Comparison of ENCODE assay signal across 8 cellular contexts in genomic region chr15:40048155-40048792, GRCh38. TPM values are rescaled to one million over a fixed set of nuclear protein-coding genes. Genes with fewer than 3 reads are reported as not detected.
DNase-seq lines count a peak whose midpoint lies in the region; ATAC-seq lines count a peak whose summit lies in the region.

No MANE protein-coding gene starts in this region.

- peak overlapping the region; percentile 95 for H3K27ac Mint-ChIP-seq in activated naive CD8-positive, alpha-beta T cell treated with anti-CD3 and anti-CD28 coated beads for 36 hours

- H3K4me1 Mint-ChIP-seq in activated naive CD8-positive, alpha-beta T cell treated with anti-CD3 and anti-CD28 coated beads for 36 hours: peaks cover 81% of the 10 kb centered on the region

- no peak overlapping the region for H4K91ac ChIP-seq in neuronal stem cell (ENCODE audit: low read depth, low read length, poor library complexity)

- no peaks in the 10 kb centered on the region for H3K27me3 ChIP-seq in BLaER1 treated with 17β-estradiol and CSF1 and Interleukin-3, amounts not matched to agents 10 nM and 100 nM
- H3K27me3 ChIP-seq in muscle layer of duodenum (ENCODE audit: low read depth, low read length) (no peaks in the 10 kb centered on the region), neuronal stem cell (ENCODE audit: control insufficient read depth in 3 of 3, insufficient read depth in 3 of 3, low read depth in 1 of 3, low read length in 3 of 3) (no peaks in the 10 kb centered on the region), HAP-1 (ENCODE audit: low read depth) (no peaks in the 10 kb centered on the region)

- H2AK5ac ChIP-seq in neuronal stem cell (ENCODE audit: low read depth, low read length): no peak overlapping the region

- in situ Hi-C loops in HAP-1 (cut with MboI; ENCODE audit: low sequenced_read_pairs): loop anchor here (5.0 to 10.0 kb wide), 4 partner anchors 59 to 227 kb away; partner anchors contain the start of genes BMF and BUB1B

- no peak overlapping the region for H4K8ac ChIP-seq in neuronal stem cell (ENCODE audit: low read depth, low read length)

- H3K9me3 ChIP-seq in BLaER1 treated with 17β-estradiol and CSF1 and Interleukin-3, amounts not matched to agents 10 nM and 100 nM (replicated peaks in 1 of 11): no peaks in the 10 kb centered on the region
- H3K9me3 ChIP-seq in muscle layer of duodenum (ENCODE audit: control insufficient read depth in 1 of 2, low read length in 2 of 2) (no peaks in the 10 kb centered on the region), neuronal stem cell (replicated peaks in 1 of 2; ENCODE audit: control insufficient read depth in 2 of 2, insufficient read depth in 1 of 2, low read depth in 1 of 2, low read length in 2 of 2) (peaks cover 0 to 2% of the 10 kb centered on the region in 2 donors), HAP-1 (no peaks in the 10 kb centered on the region)

- H3K4ac ChIP-seq in neuronal stem cell (ENCODE audit: low read length): no peak overlapping the region

- H4K20me1 ChIP-seq in BLaER1 treated with 17β-estradiol and CSF1 and Interleukin-3, amounts not matched to agents 10 nM and 100 nM: no peaks in the 10 kb centered on the region

- H3K9ac ChIP-seq in BLaER1 treated with 17β-estradiol and CSF1 and Interleukin-3, amounts not matched to agents 10 nM and 100 nM: peak overlapping the region; percentile 59 to 80 (median 73)
- no peak overlapping the region for H3K9ac ChIP-seq in neuronal stem cell (ENCODE audit: low read depth, low read length, poor library complexity)

- no peak overlapping the region for H3K14ac ChIP-seq in neuronal stem cell (ENCODE audit: low read length)

- H2BK120ac ChIP-seq in neuronal stem cell (ENCODE audit: low read depth, low read length): no peak overlapping the region

- no peak overlapping the region for H2BK5ac ChIP-seq in neuronal stem cell (ENCODE audit: low read length)

- H2BK12ac ChIP-seq in neuronal stem cell (ENCODE audit: low read length): no peak overlapping the region

- no peak for DNase-seq in activated naive CD8-positive, alpha-beta T cell treated with anti-CD3 and anti-CD28 coated beads for 36 hours
- DNase-seq in neuronal stem cell (ENCODE audit: low spot score): no peak
- DNase-seq in HAP-1 (ENCODE audit: low spot score in 2 of 2): no peak
- no peak for DNase-seq in central memory CD4-positive, alpha-beta T cell

- no peaks in the 10 kb centered on the region for H3K27me3 Mint-ChIP-seq in activated naive CD8-positive, alpha-beta T cell treated with anti-CD3 and anti-CD28 coated beads for 36 hours

- H3K79me1 ChIP-seq in neuronal stem cell (ENCODE audit: low read depth, low read length): peaks cover 3% of the 10 kb centered on the region

- H2AFZ ChIP-seq in neuronal stem cell (ENCODE audit: low read length): no peak overlapping the region

- H3K18ac ChIP-seq in neuronal stem cell (ENCODE audit: low read length): no peak overlapping the region

- peaks cover 26% of the 10 kb centered on the region for H3K36me3 Mint-ChIP-seq in activated naive CD8-positive, alpha-beta T cell treated with anti-CD3 and anti-CD28 coated beads for 36 hours

- H3K4me2 ChIP-seq in BLaER1 treated with 17β-estradiol and CSF1 and Interleukin-3, amounts not matched to agents 10 nM and 100 nM: peak overlapping the region; percentile 66 to 96 (median 89)
- no peak overlapping the region for H3K4me2 ChIP-seq in neuronal stem cell (ENCODE audit: insufficient read depth, low read length, poor library complexity, severe bottlenecking)

- peak overlapping the region; percentile 46 for H3K4me3 Mint-ChIP-seq in activated naive CD8-positive, alpha-beta T cell treated with anti-CD3 and anti-CD28 coated beads for 36 hours

- peak overlapping the region in 1 of 10 experiments; percentile 17; a peak in 1 of 20 replicates for H3K4me3 ChIP-seq in BLaER1 treated with 17β-estradiol and CSF1 and Interleukin-3, amounts not matched to agents 10 nM and 100 nM
- H3K4me3 ChIP-seq in muscle layer of duodenum (ENCODE audit: low read depth in 1 of 2, low read length in 2 of 2) (no peak overlapping the region), neuronal stem cell (ENCODE audit: low read length in 2 of 2) (no peak overlapping the region), HAP-1 (no peak overlapping the region)

- H3K36me3 ChIP-seq in BLaER1 treated with 17β-estradiol and CSF1 and Interleukin-3, amounts not matched to agents 10 nM and 100 nM: no peaks in the 10 kb centered on the region
- no peaks in the 10 kb centered on the region for H3K36me3 ChIP-seq in muscle layer of duodenum (ENCODE audit: control insufficient read depth in 1 of 2, insufficient read depth in 2 of 2, low read length in 2 of 2)
- no peaks in the 10 kb centered on the region for H3K36me3 ChIP-seq in neuronal stem cell (replicated peaks in 1 of 2; ENCODE audit: control insufficient read depth in 2 of 2, insufficient read depth in 2 of 2, low read length in 2 of 2)
- peaks cover 10% of the 10 kb centered on the region; the same call in 1 of the 2 replicates for H3K36me3 ChIP-seq in HAP-1 (replicated peaks)

- H3K9me3 Mint-ChIP-seq in activated naive CD8-positive, alpha-beta T cell treated with anti-CD3 and anti-CD28 coated beads for 36 hours: peaks cover 1% of the 10 kb centered on the region

- H3K4me1 ChIP-seq in BLaER1 treated with 17β-estradiol and CSF1 and Interleukin-3, amounts not matched to agents 10 nM and 100 nM: peaks cover 79 to 99% (median 94%) of the 10 kb centered on the region in 10 experiments
- H3K4me1 ChIP-seq in muscle layer of duodenum (ENCODE audit: control insufficient read depth in 1 of 2, insufficient read depth in 2 of 2, low read length in 2 of 2) (peaks cover 14 to 27% of the 10 kb centered on the region in 2 donors), neuronal stem cell (ENCODE audit: control insufficient read depth in 2 of 2, insufficient read depth in 1 of 2, low read depth in 1 of 2, low read length in 2 of 2) (peaks cover 8 to 10% of the 10 kb centered on the region in 2 donors), HAP-1 (peaks cover 10% of the 10 kb centered on the region)

- WGBS in neuronal stem cell (ENCODE audit: extremely low coverage in 2 of 2, insufficient read length in 2 of 2, insufficient replicate concordance in 1 of 2), 2 donors: no CpG with 5 or more reads among the region's 10 CpGs

- peak overlapping the region; percentile 79 to 95 (median 90) for H3K27ac ChIP-seq in BLaER1 treated with 17β-estradiol and CSF1 and Interleukin-3, amounts not matched to agents 10 nM and 100 nM
- peak overlapping the region; percentile 47 for H3K27ac ChIP-seq in muscle layer of duodenum (ENCODE audit: low read length)
- H3K27ac ChIP-seq in neuronal stem cell (replicated peaks; ENCODE audit: low read length): no peak overlapping the region

- ATAC-seq in HG03354 (IDR thresholded peaks at IDR 0.05; ENCODE audit: poor library complexity, severe bottlenecking, unreplicated experiment): peak; percentile 33
- ATAC-seq in GM21526 (IDR thresholded peaks at IDR 0.05; ENCODE audit: low FRiP score, unreplicated experiment): no peak

- H3K23ac ChIP-seq in neuronal stem cell (ENCODE audit: low read depth, low read length, poor library complexity): no peak overlapping the region

- H2BK15ac ChIP-seq in neuronal stem cell (ENCODE audit: low read length): no peak overlapping the region

RNA-seq across cellular contexts. Expression of gene SRP14, which starts 9.3 kb away (rescaled TPM):
- 100 to 1,000 TPM; 161 to 169 TPM for total RNA-seq in activated naive CD8-positive, alpha-beta T cell treated with anti-CD3 and anti-CD28 coated beads for 36 hours
- 655 TPM for polyA plus RNA-seq in neuronal stem cell (2013, experiment 1 of 2)
- polyA plus RNA-seq in neuronal stem cell (2013, experiment 2 of 2): 647 TPM
